Comparison of ENCODE assay signal across 8 cellular contexts in the genomic region with DNA sequence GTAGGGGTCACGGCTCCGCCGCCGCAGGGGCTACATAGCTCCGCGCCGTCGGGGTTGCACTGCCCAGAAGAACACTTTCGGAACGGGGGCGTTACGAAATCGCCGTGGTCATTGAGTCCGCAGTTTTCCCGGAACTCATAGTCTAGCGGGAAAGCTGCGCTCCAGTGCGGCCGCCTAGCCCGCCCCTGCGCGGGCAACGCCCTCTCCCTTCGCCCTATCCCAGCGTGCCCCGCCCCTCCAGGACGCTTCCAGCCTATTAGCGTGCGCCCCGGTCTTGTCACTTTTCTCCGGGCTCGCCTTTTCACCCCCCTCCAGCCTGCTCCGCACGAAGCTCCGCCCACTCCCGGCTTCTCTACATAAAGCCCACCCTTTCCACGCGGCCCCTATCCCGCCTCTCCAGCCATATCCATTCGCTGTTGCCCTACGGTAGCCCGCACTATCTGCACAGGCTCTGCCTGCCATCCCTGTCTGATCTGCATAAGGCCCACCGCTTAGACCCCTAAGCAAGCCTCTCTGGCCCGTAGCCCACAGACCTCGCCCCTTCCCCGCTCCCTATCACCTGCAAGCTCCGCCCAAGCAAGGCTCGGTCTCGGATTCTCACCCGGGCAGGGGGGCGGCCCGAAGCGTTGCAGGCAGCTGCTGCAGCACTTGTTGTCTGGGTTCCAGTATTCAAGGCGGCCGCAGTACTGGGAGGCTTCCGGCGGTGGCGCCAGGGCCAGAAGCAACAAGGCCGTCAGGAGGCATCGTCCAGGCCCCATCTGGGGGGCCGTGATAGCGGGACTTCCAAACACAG. TPM values are rescaled to one million over a fixed set of nuclear protein-coding genes. Genes with fewer than 3 reads are reported as not detected.
A peak's percentile ranks its signal among the peaks of the same experiment; 100 is the strongest.
DNase-seq lines count a peak whose midpoint lies in the region; ATAC-seq and TF ChIP-seq lines count a peak whose summit lies in the region.

No MANE protein-coding gene starts in this region.

- peak; percentile 99 for DNase-seq in Caco-2
- peak; percentile 83 to 100 (median 98) for DNase-seq in HUDEP-2 (lab: John Stamatoyannopoulos, UW; ENCODE audit: unreplicated experiment in 76 of 76)
- peak; percentile 97 for DNase-seq in NOMO-1 treated with DMSO at 0.1 percent for 48 hours (lab: John Stamatoyannopoulos, UW; ENCODE audit: unreplicated experiment)
- DNase-seq in activated CD8-positive, alpha-beta memory T cell treated with anti-CD3 and anti-CD28 coated beads, Interleukin-2, amount 10 ng/mL, durations not matched to agents 7 days and 5 days: peak; percentile 99
- DNase-seq in midbrain (lab: John Stamatoyannopoulos, UW): peak; percentile 99
- DNase-seq in stimulated activated CD8-positive, alpha-beta memory T cell treated with anti-CD3 and anti-CD28 coated beads, Interleukin-15, amount 100 ng/mL, for 48 hours (ENCODE audit: low read depth in 2 of 2): peak; percentile 96 to 97

- peak overlapping the region; percentile 30 for H3K9ac ChIP-seq in endocrine pancreas (ENCODE audit: control insufficient read depth, insufficient read depth, low read length)

- intact Hi-C loops in Caco-2 (cut with micrococcal nuclease; ENCODE audit: unreplicated experiment): loop anchor here (1.0 to 2.0 kb wide), 2 partner anchors 23 to 48 kb away; no protein-coding TSS in a partner anchor

- no peaks in the 10 kb centered on the region for H3K27me3 Mint-ChIP-seq in Caco-2 (ENCODE audit: insufficient read depth, unreplicated experiment)
- H3K27me3 Mint-ChIP-seq in activated CD8-positive, alpha-beta memory T cell treated with anti-CD3 and anti-CD28 coated beads, Interleukin-2, amount 10 ng/mL, durations not matched to agents 7 days and 5 days: no peaks in the 10 kb centered on the region

- H3K9me3 ChIP-seq in Caco-2: no peaks in the 10 kb centered on the region
- no peaks in the 10 kb centered on the region for H3K9me3 ChIP-seq in endocrine pancreas (ENCODE audit: control insufficient read depth, low read length)

- BruUV-seq in Caco-2 (replicated peaks; lab: Mats Ljungman, UMichigan): no TSS peak

- H3K36me3 Mint-ChIP-seq in Caco-2 (ENCODE audit: insufficient read depth, unreplicated experiment): peaks cover 75% of the 10 kb centered on the region
- H3K36me3 Mint-ChIP-seq in activated CD8-positive, alpha-beta memory T cell treated with anti-CD3 and anti-CD28 coated beads, Interleukin-2, amount 10 ng/mL, durations not matched to agents 7 days and 5 days: peaks cover 27% of the 10 kb centered on the region

- H3K36me3 ChIP-seq in Caco-2 (ENCODE audit: control insufficient read depth, insufficient read depth, low read length) (peaks cover 8% of the 10 kb centered on the region; the same call in 1 of the 2 replicates), endocrine pancreas (ENCODE audit: control insufficient read depth, insufficient read depth, low read length) (no peaks in the 10 kb centered on the region)

- H3K27me3 ChIP-seq in Caco-2 (replicated peaks; ENCODE audit: control insufficient read depth, insufficient read depth, low read length) (no peaks in the 10 kb centered on the region), endocrine pancreas (ENCODE audit: control insufficient read depth, insufficient read depth, low read length) (no peaks in the 10 kb centered on the region)

- CTCF ChIA-PET in Caco-2 (lab: Charles Lee): interaction anchor here (0.5 to 1.2 kb wide), 14 partner anchors 8 to 477 kb away, joined by 3 to 13 read pairs (median 4); partner anchors contain the start of gene LIN37
- CTCF ChIA-PET in activated CD8-positive, alpha-beta memory T cell treated with anti-CD3 and anti-CD28 coated beads, Interleukin-2, amount 10 ng/mL, durations not matched to agents 7 days and 5 days (lab: Charles Lee): interaction anchor here (0.6 to 2.2 kb wide), 17 partner anchors 8 to 230 kb away, joined by 3 to 10 read pairs (median 4); partner anchors contain the start of genes HSPB6 and LIN37

- H3K4me3 Mint-ChIP-seq in Caco-2 (ENCODE audit: unreplicated experiment): peak overlapping the region; percentile 97
- peak overlapping the region; percentile 84 for H3K4me3 Mint-ChIP-seq in activated CD8-positive, alpha-beta memory T cell treated with anti-CD3 and anti-CD28 coated beads, Interleukin-2, amount 10 ng/mL, durations not matched to agents 7 days and 5 days

- H3K4me3 ChIP-seq in Caco-2 (ENCODE audit: low read depth, low read length) (peak overlapping the region; percentile 58), endocrine pancreas (ENCODE audit: control insufficient read depth, insufficient read depth, low read length) (no peak overlapping the region)

- H3K9me3 Mint-ChIP-seq in Caco-2 (ENCODE audit: unreplicated experiment): no peaks in the 10 kb centered on the region
- H3K9me3 Mint-ChIP-seq in activated CD8-positive, alpha-beta memory T cell treated with anti-CD3 and anti-CD28 coated beads, Interleukin-2, amount 10 ng/mL, durations not matched to agents 7 days and 5 days (ENCODE audit: low read depth): no peaks in the 10 kb centered on the region

- peak overlapping the region; percentile 87 for H3K27ac Mint-ChIP-seq in Caco-2 (ENCODE audit: unreplicated experiment)
- peak overlapping the region; percentile 96 for H3K27ac Mint-ChIP-seq in activated CD8-positive, alpha-beta memory T cell treated with anti-CD3 and anti-CD28 coated beads, Interleukin-2, amount 10 ng/mL, durations not matched to agents 7 days and 5 days

- peak; percentile 43 for ATAC-seq in GM21367 (IDR thresholded peaks at IDR 0.05; ENCODE audit: unreplicated experiment)
- peak; percentile 72 for ATAC-seq in activated CD8-positive, alpha-beta memory T cell treated with anti-CD3 and anti-CD28 coated beads, Interleukin-2, amount 10 ng/mL, durations not matched to agents 7 days and 5 days

- TF ChIP-seq CTCF in Caco-2 (IDR thresholded peaks at IDR 0.05; ENCODE audit: insufficient read depth in 1 of 2, low read depth in 1 of 2, low read length in 1 of 2, severe bottlenecking in 1 of 2, unreplicated experiment in 1 of 2): peak; percentile 22 to 45

- peaks cover 8% of the 10 kb centered on the region; the same call in 1 of the 2 replicates for H3K4me1 ChIP-seq in Caco-2
- H3K4me1 ChIP-seq in endocrine pancreas (ENCODE audit: control insufficient read depth, insufficient read depth, low read length): no peaks in the 10 kb centered on the region

- H3K4me1 Mint-ChIP-seq in Caco-2 (ENCODE audit: low read depth, unreplicated experiment): peaks cover 11% of the 10 kb centered on the region
- peaks cover 37% of the 10 kb centered on the region for H3K4me1 Mint-ChIP-seq in activated CD8-positive, alpha-beta memory T cell treated with anti-CD3 and anti-CD28 coated beads, Interleukin-2, amount 10 ng/mL, durations not matched to agents 7 days and 5 days

- POLR2A ChIA-PET in Caco-2 (lab: Charles Lee): interaction anchor here (0.6 to 1.2 kb wide), 9 partner anchors 8 to 191 kb away, joined by 3 to 7 read pairs (median 4); partner anchors contain the start of genes COX6B1 and LIN37

RNA-seq across cellular contexts. Expression of gene IGFLR1, which starts 1.6 kb away (rescaled TPM):
- total RNA-seq in Caco-2 (2022): 10.1 and 11.3 TPM in 2 replicates
- total RNA-seq in activated CD8-positive, alpha-beta memory T cell treated with anti-CD3 and anti-CD28 coated beads, Interleukin-2, amount 10 ng/mL, durations not matched to agents 7 days and 5 days: 100 to 1,000 TPM in 1 of 2 experiments, 10 to 100 TPM in 1; 51.7 to 117 TPM

RNA-seq across cellular contexts. Expression of gene U2AF1L4, which starts 4.6 kb away (rescaled TPM):
- total RNA-seq in Caco-2 (2022): 21.3 and 24.6 TPM in 2 replicates
- 10 to 100 TPM; 25.1 to 35.6 TPM for total RNA-seq in activated CD8-positive, alpha-beta memory T cell treated with anti-CD3 and anti-CD28 coated beads, Interleukin-2, amount 10 ng/mL, durations not matched to agents 7 days and 5 days

RNA-seq across cellular contexts. Expression of gene PSENEN, which starts 4.8 kb away (rescaled TPM):
- total RNA-seq in Caco-2 (2022): 70.2 and 70.5 TPM in 2 replicates
- total RNA-seq in activated CD8-positive, alpha-beta memory T cell treated with anti-CD3 and anti-CD28 coated beads, Interleukin-2, amount 10 ng/mL, durations not matched to agents 7 days and 5 days: 10 to 100 TPM; 39.1 to 49.0 TPM

RNA-seq across cellular contexts. Expression of gene LIN37, which starts 7.8 kb away (rescaled TPM):
- total RNA-seq in Caco-2 (2022): 8.1 and 10.2 TPM in 2 replicates
- total RNA-seq in activated CD8-positive, alpha-beta memory T cell treated with anti-CD3 and anti-CD28 coated beads, Interleukin-2, amount 10 ng/mL, durations not matched to agents 7 days and 5 days: 1 to 10 TPM; 8.9 to 9.2 TPM

RNA-seq across cellular contexts. Expression of gene HSPB6, which starts 16.2 kb away (rescaled TPM):
- total RNA-seq in Caco-2 (2022): 0.48 and 0.81 TPM in 2 replicates
- total RNA-seq in activated CD8-positive, alpha-beta memory T cell treated with anti-CD3 and anti-CD28 coated beads, Interleukin-2, amount 10 ng/mL, durations not matched to agents 7 days and 5 days: not detected
